24 cellular contexts compared by ENCODE assay signal in the genomic region with DNA sequence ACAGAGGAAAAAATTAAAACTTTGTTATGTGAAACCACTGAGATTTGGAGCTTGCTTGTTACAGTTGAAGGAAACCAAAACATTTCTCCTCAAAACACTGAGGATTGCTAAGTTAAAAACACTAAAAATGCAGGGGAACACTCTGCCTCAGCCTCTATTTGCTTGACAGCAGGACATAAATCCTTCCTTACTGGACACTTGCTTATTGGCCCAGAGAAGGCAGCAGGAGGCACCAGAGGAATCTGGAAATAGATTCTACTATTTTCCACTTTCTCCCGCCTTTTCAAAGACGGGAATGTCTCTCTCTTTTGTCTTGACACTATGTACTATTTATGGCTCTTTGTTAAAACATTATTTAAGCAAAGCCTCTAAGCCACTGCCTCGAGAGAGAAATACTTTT.
"Had no signal": no experiment of that assay in that cellular context is flagged by ENCODE, and none has a peak within 500 bp of the region (broad histone marks: within the 10 kb centered on the region; RNA-seq: fewer than 3 reads in every experiment).

No MANE protein-coding gene starts in this region.

- H3K4me1 Mint-ChIP-seq: endodermal cell, immature natural killer cell had no signal

- H3K4me1 ChIP-seq: lower lobe of right lung, psoas muscle, right lobe of liver, transverse colon had no signal

- H3K9me3 ChIP-seq: gastrocnemius medialis, left ventricle myocardium inferior, lower lobe of right lung, neutrophil, psoas muscle, right lobe of liver, spleen, stomach, thoracic aorta, transverse colon had no signal

- H3K27ac Mint-ChIP-seq: endodermal cell, immature natural killer cell, nephron progenitor cell had no signal

- ATAC-seq: gastrocnemius medialis, lower lobe of right lung, psoas muscle, right lobe of liver had no signal

- H3K9me3 Mint-ChIP-seq: immature natural killer cell had no signal

- H3K36me3 Mint-ChIP-seq: immature natural killer cell had no signal

- H3K27me3 ChIP-seq: gastrocnemius medialis, neutrophil, right lobe of liver, spleen, stomach, transverse colon had no signal

- H3K27me3 Mint-ChIP-seq: naive B cell had no signal

- H3K36me3 ChIP-seq: gastrocnemius medialis, left ventricle myocardium inferior, lower lobe of right lung, neutrophil, right lobe of liver, spleen, stomach, thoracic aorta, transverse colon had no signal

- H3K4me3 ChIP-seq: coronary artery, gastrocnemius medialis, left ventricle myocardium inferior, lower lobe of right lung, psoas muscle, right lobe of liver, spleen, stomach, thoracic aorta, transverse colon had no signal

- DNase-seq: effector CD4-positive, alpha-beta T cell; endodermal cell; gastrocnemius medialis; glutamatergic neuron; immature natural killer cell; left ventricle myocardium inferior; lower lobe of right lung; mesendoderm; naive B cell; nephron progenitor cell; psoas muscle; retina; right lobe of liver; spleen; stimulated activated CD4-positive, alpha-beta T cell treated with anti-CD3 and anti-CD28 coated beads, Interleukin-15, amount 100 ng/mL, for 24 hours; stimulated activated CD4-positive, alpha-beta T cell treated with anti-CD3 and anti-CD28 coated beads, Interleukin-1b, Interleukin-23, amount 100 ng/mL, for 48 hours; stimulated activated CD4-positive, alpha-beta T cell treated with anti-CD3 and anti-CD28 coated beads, Interleukin-4, amount 100 ng/mL, for 4 hours; stimulated activated naive CD4-positive, alpha-beta T cell; stomach; substantia nigra; transverse colon had no signal

- H3K4me3 Mint-ChIP-seq: endodermal cell, immature natural killer cell, naive B cell, nephron progenitor cell had no signal

- H3K27ac ChIP-seq: coronary artery, gastrocnemius medialis, left ventricle myocardium inferior, lower lobe of right lung, neutrophil, psoas muscle, right lobe of liver, stomach, thoracic aorta, transverse colon had no signal
